In genomic region chr1:200638073-200638472, GRCh38 we compare ENCODE assay signal across 1 cellular context.
TF ChIP-seq lines count a peak whose summit lies in the region.

No MANE protein-coding gene starts in this region.

TF ChIP-seq in endothelial cell of umbilical vein, 7 proteins besides CTCF, POLR2A, EP300 and RAD21:
- no peak for TF ChIP-seq MYC (IDR thresholded peaks at IDR 0.05; ENCODE audit: low read depth, low read length)
- no peak for TF ChIP-seq GATA2 (IDR thresholded peaks at IDR 0.05; ENCODE audit: insufficient read depth, insufficient read length, low read depth, low read length)
- TF ChIP-seq FOS (IDR thresholded peaks at IDR 0.05; ENCODE audit: borderline replicate concordance, insufficient read depth, low read length), result no peak
- TF ChIP-seq JUN (IDR thresholded peaks at IDR 0.05; ENCODE audit: borderline replicate concordance, insufficient read depth, insufficient read length, low read depth), result no peak
- TF ChIP-seq POLR2AphosphoS5 (IDR thresholded peaks at IDR 0.05; ENCODE audit: insufficient read depth, low read depth, low read length), result no peak
- TF ChIP-seq, protein P1, sequence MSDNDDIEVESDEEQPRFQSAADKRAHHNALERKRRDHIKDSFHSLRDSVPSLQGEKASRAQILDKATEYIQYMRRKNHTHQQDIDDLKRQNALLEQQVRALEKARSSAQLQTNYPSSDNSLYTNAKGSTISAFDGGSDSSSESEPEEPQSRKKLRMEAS (IDR thresholded peaks at IDR 0.05; ENCODE audit: insufficient read depth, insufficient read length), result no peak
- no peak for TF ChIP-seq EZH2 (IDR thresholded peaks at IDR 0.05; ENCODE audit: borderline replicate concordance, low read depth, low read length, severe bottlenecking)
